23 cellular contexts compared by ENCODE assay signal in the genomic region with DNA sequence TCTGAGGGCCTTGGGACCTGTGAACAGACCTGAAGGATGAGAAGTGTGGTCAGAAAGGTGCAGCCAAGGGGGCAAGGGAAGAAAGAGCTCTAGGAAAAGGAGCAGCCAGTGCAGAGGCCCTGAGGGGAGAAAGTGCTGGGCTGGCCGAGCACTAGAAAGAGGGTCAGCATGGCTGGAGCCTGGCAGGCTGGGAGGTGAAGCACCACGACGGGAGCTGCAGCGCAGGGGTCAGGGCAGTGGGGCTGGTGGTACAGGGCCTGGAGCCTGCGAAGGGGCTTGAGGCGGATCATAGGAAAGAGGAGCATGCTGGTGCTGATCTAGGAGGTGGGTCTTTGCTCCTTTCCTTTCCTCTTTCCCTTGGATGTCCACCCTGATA. TPM values are rescaled to one million over a fixed set of nuclear protein-coding genes. Genes with fewer than 3 reads are reported as not detected.
A peak's percentile ranks its signal among the peaks of the same experiment; 100 is the strongest.
DNase-seq lines count a peak whose midpoint lies in the region; ATAC-seq, FAIRE-seq and TF ChIP-seq lines count a peak whose summit lies in the region.
"Had no signal": no experiment of that assay in that cellular context is flagged by ENCODE, and none has a peak within 500 bp of the region (broad histone marks: within the 10 kb centered on the region; RNA-seq: fewer than 3 reads in every experiment).

No MANE protein-coding gene starts in this region.

- H3K9me3 ChIP-seq in left ventricle myocardium inferior (replicated peaks) = no peaks in the 10 kb centered on the region
- H3K9me3 ChIP-seq in endodermal cell (ENCODE audit: control insufficient read depth, low read length) = no peaks in the 10 kb centered on the region
- H3K9me3 ChIP-seq in trophoblast cell (ENCODE audit: insufficient read depth, low read depth, low read length) = no peaks in the 10 kb centered on the region

- H3K4me2 ChIP-seq in trophoblast cell (ENCODE audit: low read length) = no peak overlapping the region

- WGBS in endodermal cell (ENCODE audit: insufficient coverage in 1 of 2, insufficient read length in 1 of 2), 2 experiments = 82 to 91% methylated on average over 6 of the region's 6 CpGs
- no CpG with 5 or more reads among the region's 6 CpGs for WGBS in trophoblast cell (ENCODE audit: extremely low coverage, insufficient coverage, insufficient read length)

- H3K79me2 ChIP-seq in trophoblast cell (ENCODE audit: control insufficient read depth, insufficient read depth, low read length, poor library complexity) = no peaks in the 10 kb centered on the region

- H4K8ac ChIP-seq in trophoblast cell (ENCODE audit: low read depth, low read length) = no peak overlapping the region

- H2BK12ac ChIP-seq in trophoblast cell (ENCODE audit: low read length) = no peak overlapping the region

- H2BK120ac ChIP-seq in trophoblast cell (ENCODE audit: insufficient read depth, low read length, poor library complexity) = no peak overlapping the region

- no peak overlapping the region for H2AFZ ChIP-seq in trophoblast cell (ENCODE audit: insufficient read depth, low read length, poor library complexity)

- H3K18ac ChIP-seq in trophoblast cell (ENCODE audit: low read length) = no peak overlapping the region

- no peak overlapping the region for H3K4ac ChIP-seq in trophoblast cell (ENCODE audit: low read depth, low read length)

- H3K27ac Mint-ChIP-seq in endodermal cell = peak overlapping the region; percentile 27
- no peak overlapping the region for H3K27ac Mint-ChIP-seq in stimulated activated naive B cell treated with anti-CD40 and anti-IgM and Interleukin-4, amounts not matched to agents 10 μg/mL and 1 μg/mL and 100 μg/mL, for 72 hours
- H3K27ac Mint-ChIP-seq: activated CD8-positive, alpha-beta T cell treated with anti-CD3 and anti-CD28 coated beads for 36 hours; activated naive CD8-positive, alpha-beta T cell treated with anti-CD3 and anti-CD28 coated beads for 36 hours had no signal

- H3K14ac ChIP-seq in trophoblast cell (ENCODE audit: low read length) = peak overlapping the region; percentile 37

- H3K23ac ChIP-seq in trophoblast cell (ENCODE audit: low read length) = no peak overlapping the region

- TF ChIP-seq CTCF in left ventricle myocardium inferior (IDR thresholded peaks at IDR 0.05; ENCODE audit: borderline replicate concordance) = no peak
- TF ChIP-seq CTCF in endodermal cell (conservative IDR thresholded peaks at IDR 0.05) = no peak

- no peak overlapping the region for H4K91ac ChIP-seq in trophoblast cell (ENCODE audit: low read depth, low read length)

- peaks cover 6% of the 10 kb centered on the region for H3K27me3 Mint-ChIP-seq in endodermal cell (ENCODE audit: insufficient read depth)
- H3K27me3 Mint-ChIP-seq in stimulated activated naive B cell treated with anti-CD40 and anti-IgM and Interleukin-4, amounts not matched to agents 10 μg/mL and 1 μg/mL and 100 μg/mL, for 72 hours = no peaks in the 10 kb centered on the region

- H3K9ac ChIP-seq in endodermal cell (ENCODE audit: extremely low read depth, low read length, poor library complexity, severe bottlenecking) = no peak overlapping the region
- no peak overlapping the region for H3K9ac ChIP-seq in trophoblast cell (ENCODE audit: low read length)

- H3K4me1 ChIP-seq in left ventricle myocardium inferior (peaks cover 85% of the 10 kb centered on the region), endodermal cell (ENCODE audit: control insufficient read depth, insufficient read depth, low read length) (no peaks in the 10 kb centered on the region), trophoblast cell (ENCODE audit: control insufficient read depth in 1 of 2, insufficient read depth in 2 of 2, low read length in 2 of 2) (peaks cover 25 to 31% of the 10 kb centered on the region in 2 experiments)

- H3K36me3 ChIP-seq in left ventricle myocardium inferior (no peaks in the 10 kb centered on the region), endodermal cell (ENCODE audit: control insufficient read depth, insufficient read depth, low read length) (no peaks in the 10 kb centered on the region), trophoblast cell (ENCODE audit: control insufficient read depth in 1 of 2, insufficient read depth in 2 of 2, low read length in 2 of 2) (no peaks in the 10 kb centered on the region)

- H3K4me3 ChIP-seq in left ventricle myocardium inferior (peak overlapping the region; percentile 24), endodermal cell (ENCODE audit: low read length) (no peak overlapping the region), trophoblast cell (ENCODE audit: low read depth, low read length) (no peak overlapping the region)

- FAIRE-seq in RCC 7860 (lab: Jason Lieb, UNC) = no peak
- FAIRE-seq: A204.1 had no signal

- no peak overlapping the region for H4K12ac ChIP-seq in trophoblast cell (ENCODE audit: low read depth, low read length)

- no peak for ATAC-seq in Right ventricle myocardium superior (ENCODE audit: poor library complexity)
- ATAC-seq in stimulated activated naive B cell treated with anti-CD40 and anti-IgM and Interleukin-4, amounts not matched to agents 10 μg/mL and 1 μg/mL and 100 μg/mL, for 72 hours (replicated peaks) = no peak
- ATAC-seq: activated CD8-positive, alpha-beta T cell treated with anti-CD3 and anti-CD28 coated beads for 36 hours had no signal

- H3K27ac ChIP-seq in left ventricle myocardium inferior (replicated peaks) = peak overlapping the region; percentile 99
- H3K27ac ChIP-seq in endodermal cell (ENCODE audit: low read depth, low read length) = no peak overlapping the region
- no peak overlapping the region for H3K27ac ChIP-seq in trophoblast cell (ENCODE audit: low read depth, low read length)

- no peaks in the 10 kb centered on the region for H3K36me3 Mint-ChIP-seq in endodermal cell (ENCODE audit: low read depth)
- H3K36me3 Mint-ChIP-seq in stimulated activated naive B cell treated with anti-CD40 and anti-IgM and Interleukin-4, amounts not matched to agents 10 μg/mL and 1 μg/mL and 100 μg/mL, for 72 hours = peaks cover 5 to 41% of the 10 kb centered on the region in 2 donors
- H3K36me3 Mint-ChIP-seq: activated naive CD8-positive, alpha-beta T cell treated with anti-CD3 and anti-CD28 coated beads for 36 hours; CD4-positive, alpha-beta memory T cell had no signal

- peaks cover 13% of the 10 kb centered on the region for H3K79me1 ChIP-seq in trophoblast cell (ENCODE audit: low read length)

- no peak overlapping the region for H2BK5ac ChIP-seq in trophoblast cell (ENCODE audit: low read depth, low read length, poor library complexity)

- no peaks in the 10 kb centered on the region for H3K27me3 ChIP-seq in left ventricle myocardium inferior (ENCODE audit: low read depth)
- no peaks in the 10 kb centered on the region for H3K27me3 ChIP-seq in endodermal cell (ENCODE audit: control insufficient read depth, insufficient read depth, low read length, poor library complexity, severe bottlenecking)
- H3K27me3 ChIP-seq in trophoblast cell (ENCODE audit: insufficient read depth, low read length) = no peaks in the 10 kb centered on the region

- peak overlapping the region; percentile 64 for H2AK5ac ChIP-seq in trophoblast cell (ENCODE audit: low read length)

- H3K9me3 Mint-ChIP-seq in endodermal cell = no peaks in the 10 kb centered on the region
- no peaks in the 10 kb centered on the region for H3K9me3 Mint-ChIP-seq in stimulated activated naive B cell treated with anti-CD40 and anti-IgM and Interleukin-4, amounts not matched to agents 10 μg/mL and 1 μg/mL and 100 μg/mL, for 72 hours
- H3K9me3 Mint-ChIP-seq: activated CD8-positive, alpha-beta T cell treated with anti-CD3 and anti-CD28 coated beads for 36 hours; activated naive CD8-positive, alpha-beta T cell treated with anti-CD3 and anti-CD28 coated beads for 36 hours had no signal

- no peak overlapping the region for H3K4me3 Mint-ChIP-seq in endodermal cell
- no peak overlapping the region for H3K4me3 Mint-ChIP-seq in stimulated activated naive B cell treated with anti-CD40 and anti-IgM and Interleukin-4, amounts not matched to agents 10 μg/mL and 1 μg/mL and 100 μg/mL, for 72 hours
- H3K4me3 Mint-ChIP-seq: activated CD8-positive, alpha-beta T cell treated with anti-CD3 and anti-CD28 coated beads for 36 hours; activated naive CD8-positive, alpha-beta T cell treated with anti-CD3 and anti-CD28 coated beads for 36 hours; CD4-positive, alpha-beta memory T cell had no signal

- intact Hi-C loops in left ventricle myocardium inferior (cut with micrococcal nuclease) (no loop called here), Right ventricle myocardium superior (cut with DNase I) (no loop called here)

- peaks cover 3% of the 10 kb centered on the region for H3K4me1 Mint-ChIP-seq in endodermal cell
- H3K4me1 Mint-ChIP-seq in stimulated activated naive B cell treated with anti-CD40 and anti-IgM and Interleukin-4, amounts not matched to agents 10 μg/mL and 1 μg/mL and 100 μg/mL, for 72 hours = peaks cover 24 to 40% of the 10 kb centered on the region in 2 donors
- H3K4me1 Mint-ChIP-seq: CD4-positive, alpha-beta memory T cell had no signal

- DNase-seq in left ventricle myocardium inferior (no peak), Right ventricle myocardium superior (no peak), endodermal cell (no peak), trophoblast cell (no peak), RCC 7860 (ENCODE audit: low spot score) (no peak), RKO (ENCODE audit: low spot score) (no peak)
- DNase-seq in stimulated activated CD4-positive, alpha-beta T cell treated with anti-CD3 and anti-CD28 coated beads, Interleukin-12 subunit alpha, Interleukin-12 subunit beta, amount 100 ng/mL, for 4 hours = no peak
- no peak for DNase-seq in stimulated activated naive B cell treated with anti-CD40 and anti-IgM and Interleukin-4, amounts not matched to agents 10 μg/mL and 1 μg/mL and 100 μg/mL, for 72 hours
- DNase-seq: activated CD8-positive, alpha-beta T cell treated with anti-CD3 and anti-CD28 coated beads for 36 hours; activated naive CD8-positive, alpha-beta T cell treated with anti-CD3 and anti-CD28 coated beads for 36 hours; AML-193; CD4-positive, alpha-beta memory T cell; cerebellar nuclear complex; DMS 273 treated with DMSO at 0.1 percent for 48 hours; GOT3; kidney glomerular epithelial cell; NCI-H146; NCI-H2107; occipital lobe; SHP77; stimulated activated CD4-positive, alpha-beta T cell treated with anti-CD3 and anti-CD28 coated beads, Interleukin-2, amount 100 ng/mL, for 48 hours had no signal

RNA-seq across cellular contexts. Expression of gene SYNPO, which starts 9.1 kb away (rescaled TPM):
- total RNA-seq in left ventricle myocardium inferior (715 TPM), Right ventricle myocardium superior (645 TPM), endodermal cell (1 to 10 TPM; 4.2 to 4.5 TPM)
- 3.8 TPM for polyA plus RNA-seq in endodermal cell (2013, experiment 1 of 2)
- 4.6 TPM for polyA plus RNA-seq in endodermal cell (2013, experiment 2 of 2)
- polyA plus RNA-seq in trophoblast cell (2013) = 52.3 and 58.9 TPM in 2 replicates
- polyA plus RNA-seq: CD4-positive, alpha-beta memory T cell had no signal

RNA-seq across cellular contexts. Expression of gene MYOZ3, which starts 29.7 kb away (rescaled TPM):
- total RNA-seq in left ventricle myocardium inferior (6.2 TPM), Right ventricle myocardium superior (4.0 TPM), endodermal cell (10 to 100 TPM; 12.4 to 15.8 TPM)
- 4.8 TPM for polyA plus RNA-seq in endodermal cell (2013, experiment 1 of 2)
- polyA plus RNA-seq in endodermal cell (2013, experiment 2 of 2) = 3.3 TPM
- polyA plus RNA-seq in trophoblast cell (2013) = 9.5 and 10.0 TPM in 2 replicates
- total RNA-seq: CD4-positive, alpha-beta memory T cell; NCI-H460 had no signal
- polyA plus RNA-seq: CD4-positive, alpha-beta memory T cell had no signal

Comparison
In these comparisons a context has a peak if more than half of its experiments do, and no peak if none do; other contexts are left out.
1. RNA of gene SYNPO, which starts 9.1 kb away (total RNA-seq): 715 TPM in left ventricle myocardium inferior (single experiment) and 645 TPM in Right ventricle myocardium superior (single experiment); 4.2 to 4.5 TPM in endodermal cell; every median in the first group is over 100 times any median in the second.